Comparison of ENCODE assay signal across 18 cellular contexts in genomic region chr10:114920459-114920858, GRCh38. TPM values are rescaled to one million over a fixed set of nuclear protein-coding genes. Genes with fewer than 3 reads are reported as not detected.
A peak's percentile ranks its signal among the peaks of the same experiment; 100 is the strongest.
DNase-seq lines count a peak whose midpoint lies in the region; ATAC-seq, FAIRE-seq and TF ChIP-seq lines count a peak whose summit lies in the region.
"Had no signal": no experiment of that assay in that cellular context is flagged by ENCODE, and none has a peak within 500 bp of the region (broad histone marks: within the 10 kb centered on the region; RNA-seq: fewer than 3 reads in every experiment).

No MANE protein-coding gene starts in this region.

- H3K4me1 ChIP-seq in astrocyte (ENCODE audit: insufficient read depth, low read length) (peaks cover 18% of the 10 kb centered on the region), foreskin keratinocyte (peaks cover 17% of the 10 kb centered on the region)

- no peaks in the 10 kb centered on the region for H3K27me3 Mint-ChIP-seq in astrocyte (ENCODE audit: low read depth, unreplicated experiment)

- H3K4me2 ChIP-seq in astrocyte (ENCODE audit: low read length), result no peak overlapping the region
- H3K4me2 ChIP-seq: PC-9 had no signal

- H3K9me3 Mint-ChIP-seq in astrocyte (ENCODE audit: unreplicated experiment), result no peaks in the 10 kb centered on the region
- H3K9me3 Mint-ChIP-seq: CD4-positive, alpha-beta T cell; T-cell had no signal

- H3K36me3 Mint-ChIP-seq in astrocyte (ENCODE audit: low read depth, unreplicated experiment), result no peaks in the 10 kb centered on the region
- H3K36me3 Mint-ChIP-seq: T-cell had no signal

- H3K4me3 Mint-ChIP-seq in astrocyte (ENCODE audit: unreplicated experiment), result no peak overlapping the region
- H3K4me3 Mint-ChIP-seq: B cell; CD4-positive, alpha-beta T cell; H9; T-cell had no signal

- TF ChIP-seq CTCF in astrocyte (IDR thresholded peaks at IDR 0.05; ENCODE audit: insufficient read depth, low read depth, low read length), result no peak
- TF ChIP-seq CTCF in foreskin keratinocyte (conservative IDR thresholded peaks at IDR 0.05), result no peak
- TF ChIP-seq CTCF in dorsolateral prefrontal cortex (IDR thresholded peaks at IDR 0.05 in 54 of 56, conservative IDR thresholded peaks at IDR 0.05 in 2 of 56; ENCODE audit: low read depth in 1 of 56, partially characterized antibody in 56 of 56), result no peak

- no peaks in the 10 kb centered on the region for H3K79me2 ChIP-seq in astrocyte (ENCODE audit: insufficient read depth, low read length)

- intact Hi-C loops in dorsolateral prefrontal cortex (cut with DNase I), result no loop called here

- H3K4me1 Mint-ChIP-seq in astrocyte (ENCODE audit: low read depth, unreplicated experiment), result peaks cover 13% of the 10 kb centered on the region
- H3K4me1 Mint-ChIP-seq: B cell, T-cell had no signal

- DNase-seq in M059J (ENCODE audit: low read depth), result peak; percentile 43
- no peak for DNase-seq in astrocyte (ENCODE audit: low read depth)
- DNase-seq in foreskin keratinocyte, result peak; percentile 18 to 39
- DNase-seq in urothelium cell line (ENCODE audit: low spot score), result peak; percentile 20
- DNase-seq in NCI-H774 (lab: John Stamatoyannopoulos, UW), result no peak
- no peak for DNase-seq in dorsolateral prefrontal cortex
- DNase-seq in CD1c-positive myeloid dendritic cell (ENCODE audit: extremely low spot score), result no peak
- DNase-seq: Calu3; CD4-positive, alpha-beta T cell; H9; KBM-7; MG63; NCI-H1092; NCI-H2107; PC-9; T-cell had no signal

- peaks cover 2% of the 10 kb centered on the region for H3K9me3 ChIP-seq in astrocyte (ENCODE audit: insufficient read depth, low read depth, low read length)
- H3K9me3 ChIP-seq: MG63 had no signal

- H2AFZ ChIP-seq in astrocyte (ENCODE audit: low read depth, low read length), result no peak overlapping the region
- H2AFZ ChIP-seq: PC-9 had no signal

- H3K27ac Mint-ChIP-seq in astrocyte (ENCODE audit: unreplicated experiment), result peak overlapping the region; percentile 58
- H3K27ac Mint-ChIP-seq: B cell; CD4-positive, alpha-beta T cell; H9; T-cell had no signal

- no peaks in the 10 kb centered on the region for H4K20me1 ChIP-seq in astrocyte (ENCODE audit: insufficient read depth, low read length)

- H3K36me3 ChIP-seq in astrocyte (ENCODE audit: insufficient read depth, low read length), result no peaks in the 10 kb centered on the region
- H3K36me3 ChIP-seq: MG63 had no signal

- no peak for FAIRE-seq in astrocyte (lab: Jason Lieb, UNC)
- FAIRE-seq in urothelium cell line (lab: Jason Lieb, UNC), result no peak

- H3K27ac ChIP-seq in astrocyte (ENCODE audit: low read depth, low read length), result no peak overlapping the region
- no peak overlapping the region for H3K27ac ChIP-seq in foreskin keratinocyte
- no peak overlapping the region for H3K27ac ChIP-seq in dorsolateral prefrontal cortex
- H3K27ac ChIP-seq: PC-9 had no signal

- no peaks in the 10 kb centered on the region for H3K27me3 ChIP-seq in astrocyte (ENCODE audit: insufficient read depth, low read length)
- H3K27me3 ChIP-seq in foreskin keratinocyte, result no peaks in the 10 kb centered on the region
- peaks cover 0 to 6% (median 0%) of the 10 kb centered on the region in 45 donors for H3K27me3 ChIP-seq in dorsolateral prefrontal cortex
- H3K27me3 ChIP-seq: MG63 had no signal

- H3K9ac ChIP-seq in astrocyte (ENCODE audit: low read length), result no peak overlapping the region

- H3K4me3 ChIP-seq in astrocyte (ENCODE audit: insufficient read depth, low read depth, low read length) (no peak overlapping the region), dorsolateral prefrontal cortex (no peak overlapping the region)
- H3K4me3 ChIP-seq: MG63, PC-9 had no signal

- ATAC-seq in foreskin keratinocyte, result no peak
- ATAC-seq: Right ventricle myocardium inferior, T-cell had no signal

RNA-seq across cellular contexts. Expression of gene TRUB1, which starts 17.5 kb away (rescaled TPM):
- total RNA-seq in M059J (2014; rRNA removed; shearing (Covaris generic)), result 28.3 and 35.5 TPM in 2 replicates
- 23.0 and 25.3 TPM in 2 replicates for total RNA-seq in astrocyte
- total RNA-seq in foreskin keratinocyte, result 28.0 and 28.1 TPM in 2 replicates
- polyA plus RNA-seq in foreskin keratinocyte, result 6.7 and 9.0 TPM in 2 replicates
- 10 to 100 TPM; 11.7 to 41.2 (median 26.1) TPM for total RNA-seq in dorsolateral prefrontal cortex

Comparison
In these comparisons a context has a peak if more than half of its experiments do, and no peak if none do; other contexts are left out.
1. DNase-seq: peak in M059J (single experiment), foreskin keratinocyte (2 of 2) and urothelium cell line (single experiment); none in astrocyte (single experiment), NCI-H774 (single experiment), dorsolateral prefrontal cortex (0 of 10) and CD1c-positive myeloid dendritic cell (single experiment).